ENCODE assay signal across 8 cellular contexts in the genomic region with DNA sequence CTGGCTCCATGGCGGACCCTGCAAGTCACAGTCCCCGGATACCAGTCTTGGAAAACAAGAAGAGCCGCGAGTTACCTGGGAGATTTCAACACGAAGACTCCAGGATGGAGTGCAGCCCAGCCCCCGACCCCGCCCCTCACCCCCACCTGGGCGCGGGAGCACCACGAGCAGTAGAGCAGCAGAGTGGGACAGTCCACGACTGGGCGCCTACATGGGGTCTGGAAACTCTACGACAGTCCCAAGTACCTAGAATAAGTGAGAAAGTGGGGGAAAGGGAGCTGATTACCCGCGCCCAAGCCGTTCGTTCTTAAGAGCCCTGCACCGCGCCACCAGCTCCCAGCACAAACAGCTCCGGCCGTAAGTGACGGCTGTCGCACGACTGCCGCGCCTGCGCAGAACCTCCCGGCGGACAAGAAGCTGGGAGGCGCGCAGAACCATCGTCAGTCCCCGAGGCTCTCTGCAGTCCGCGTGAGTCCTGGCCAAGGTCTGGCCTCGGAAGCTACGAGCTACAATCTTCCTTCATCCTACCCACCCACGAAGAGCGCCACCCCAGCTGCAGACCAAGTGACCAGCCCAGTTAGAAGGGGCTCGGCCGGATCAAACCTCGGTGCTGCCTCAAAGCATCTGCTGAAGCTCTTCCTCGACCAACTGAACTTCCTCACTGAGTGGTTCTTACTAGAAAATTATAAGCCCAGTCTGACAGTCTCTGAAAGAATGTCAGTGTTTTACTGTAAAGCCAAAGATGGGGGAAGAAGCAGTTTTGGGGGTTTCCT. TPM values are rescaled to one million over a fixed set of nuclear protein-coding genes. Genes with fewer than 3 reads are reported as not detected.
DNase-seq lines count a peak whose midpoint lies in the region; ATAC-seq and TF ChIP-seq lines count a peak whose summit lies in the region.

A gene (minus strand): TSS at position 359 of the 773 bp plus-strand sequence. CDS start 349 bp downstream, at position 10.

- WGBS in hepatocyte (ENCODE audit: low lambda C conversion rate, missing lambda C conversion rate) = 1% methylated on average over 37 of the region's 43 CpGs
- 0% methylated on average over 43 of the region's 43 CpGs for WGBS in aorta, 2 donors

- peak within 1 kb of the TSS; percentile 94 for H2AFZ ChIP-seq in hepatocyte

- TF ChIP-seq CTCF in astrocyte of the cerebellum (IDR thresholded peaks at IDR 0.05; ENCODE audit: low read depth, low read length, missing control alignments) = peak; percentile 5
- TF ChIP-seq CTCF in hepatocyte (IDR thresholded peaks at IDR 0.05; ENCODE audit: poor library complexity) = no peak

- no peaks in the 10 kb centered on the region for H3K9me2 ChIP-seq in hepatocyte (replicated peaks; ENCODE audit: insufficient read depth)

- DNase-seq in NCI-H2081 treated with DMSO at 0.1 percent for 48 hours (lab: John Stamatoyannopoulos, UW) (peak; percentile 74), T1000 (lab: John Stamatoyannopoulos, UW) (peak; percentile 82), astrocyte of the cerebellum (ENCODE audit: low read depth) (peak; percentile 79), hepatocyte (ENCODE audit: low spot score) (peak; percentile 97), renal cortical epithelial cell (ENCODE audit: low read depth) (peak; percentile 84), aorta (peak; percentile 96 to 97)

- in situ Hi-C loops in astrocyte of the cerebellum (cut with HindIII; ENCODE audit: low sequenced_read_pairs) = no loop called here

- H3K36me3 ChIP-seq in hepatocyte (replicated peaks; ENCODE audit: insufficient read depth, low read depth) (no peaks in the 10 kb centered on the region), aorta (ENCODE audit: control insufficient read depth in 1 of 2, insufficient read depth in 2 of 2, low read length in 1 of 2) (no peaks in the 10 kb centered on the region)

- intact Hi-C loops in aorta (cut with DNase I) = loop anchor here in 1 of 2 donors (1.0 kb wide), 1 partner anchor 24 kb away; a partner anchor contains a TSS

- H3K79me2 ChIP-seq in hepatocyte = peaks cover 33% of the 10 kb centered on the region

- ATAC-seq in GM18517 (IDR thresholded peaks at IDR 0.05; ENCODE audit: unreplicated experiment) = peak; percentile 90
- ATAC-seq in HG03039 (IDR thresholded peaks at IDR 0.05; ENCODE audit: unreplicated experiment) = peak; percentile 86
- peak; percentile 98 for ATAC-seq in aorta (ENCODE audit: low FRiP score)

- H4K20me1 ChIP-seq in hepatocyte (ENCODE audit: insufficient read depth, poor library complexity, severe bottlenecking) = no peaks in the 10 kb centered on the region

- H3K4me1 ChIP-seq in hepatocyte (ENCODE audit: insufficient read depth) = no peaks in the 10 kb centered on the region
- no peaks in the 10 kb centered on the region for H3K4me1 ChIP-seq in aorta (ENCODE audit: control insufficient read depth in 1 of 2, insufficient read depth in 2 of 2, low read length in 2 of 2)

- H3K27me3 ChIP-seq in hepatocyte (no peaks in the 10 kb centered on the region), aorta (ENCODE audit: control insufficient read depth in 1 of 2, insufficient read depth in 2 of 2, low read length in 1 of 2) (no peaks in the 10 kb centered on the region)

- peak within 1 kb of the TSS; percentile 80 for H3K4me3 ChIP-seq in astrocyte of the cerebellum (ENCODE audit: low read depth, low read length)
- H3K4me3 ChIP-seq in hepatocyte = peak within 1 kb of the TSS; percentile 81
- H3K4me3 ChIP-seq in aorta (ENCODE audit: low read length in 2 of 2) = peak within 1 kb of the TSS; percentile 85 to 96

- peak within 1 kb of the TSS; percentile 80 for H3K4me2 ChIP-seq in hepatocyte

- peak within 1 kb of the TSS; percentile 91 for H3K27ac ChIP-seq in hepatocyte
- peak within 1 kb of the TSS in 1 of 2 donors; percentile 8 for H3K27ac ChIP-seq in aorta (ENCODE audit: low read depth in 1 of 2, low read length in 2 of 2)

- H3K9me3 ChIP-seq in hepatocyte (ENCODE audit: low read depth) (no peaks in the 10 kb centered on the region), aorta (ENCODE audit: control insufficient read depth, low read length) (no peaks in the 10 kb centered on the region)

RNA-seq across cellular contexts. Expression of the gene that starts here (rescaled TPM):
- total RNA-seq in hepatocyte = 108 and 120 TPM in 2 replicates
- polyA plus RNA-seq in hepatocyte = 117 and 121 TPM in 2 replicates
- total RNA-seq in renal cortical epithelial cell = 54.7 and 61.0 TPM in 2 replicates
- total RNA-seq in aorta = 10 to 100 TPM; 38.4 to 47.5 TPM
- polyA plus RNA-seq in aorta = 100 to 1,000 TPM in 1 of 2 donors, 10 to 100 TPM in 1; 79.4 to 131 TPM
